In genomic region chr4:6134612-6135220, GRCh38 we compare ENCODE assay signal across 8 cellular contexts.
A peak's percentile ranks its signal among the peaks of the same experiment; 100 is the strongest.
DNase-seq lines count a peak whose midpoint lies in the region; ATAC-seq and TF ChIP-seq lines count a peak whose summit lies in the region.

No MANE protein-coding gene starts in this region.

- no peak for TF ChIP-seq POLR2A in sigmoid colon (IDR thresholded peaks at IDR 0.05)
- TF ChIP-seq POLR2A in body of pancreas (IDR thresholded peaks at IDR 0.05), result no peak

- DNase-seq in BE2C, result peak; percentile 26
- peak; percentile 39 to 45 for DNase-seq in activated CD4-positive, alpha-beta T cell treated with anti-CD3 and anti-CD28 coated beads, Interleukin-2, amount 50 U/mL, for 48 hours
- peak; percentile 47 for DNase-seq in sigmoid colon
- DNase-seq in glomerular visceral epithelial cell (ENCODE audit: extremely low spot score), result no peak
- no peak for DNase-seq in body of pancreas
- no peak for DNase-seq in SKM-1 treated with dmso at 0.1 percent for 144 hours (lab: John Stamatoyannopoulos, UW; ENCODE audit: unreplicated experiment)

- H3K4me1 ChIP-seq in BE2C, result no peaks in the 10 kb centered on the region
- no peaks in the 10 kb centered on the region for H3K4me1 ChIP-seq in sigmoid colon
- no peaks in the 10 kb centered on the region for H3K4me1 ChIP-seq in body of pancreas

- H3K27ac ChIP-seq in sigmoid colon, result no peak overlapping the region
- H3K27ac ChIP-seq in body of pancreas, result no peak overlapping the region

- H3K9me3 ChIP-seq in BE2C, result no peaks in the 10 kb centered on the region
- no peaks in the 10 kb centered on the region for H3K9me3 ChIP-seq in sigmoid colon
- H3K9me3 ChIP-seq in body of pancreas, result no peaks in the 10 kb centered on the region

- TF ChIP-seq CTCF in BE2C (IDR thresholded peaks at IDR 0.05; ENCODE audit: low read depth, low read length) (peak; percentile 57), sigmoid colon (IDR thresholded peaks at IDR 0.05) (no peak), body of pancreas (IDR thresholded peaks at IDR 0.05) (no peak)

- H3K4me3 ChIP-seq in BE2C (ENCODE audit: low read depth, low read length) (no peak overlapping the region), sigmoid colon (no peak overlapping the region), body of pancreas (no peak overlapping the region)

- no peaks in the 10 kb centered on the region for H3K27me3 ChIP-seq in BE2C
- H3K27me3 ChIP-seq in sigmoid colon, result no peaks in the 10 kb centered on the region
- no peaks in the 10 kb centered on the region for H3K27me3 ChIP-seq in body of pancreas

- WGBS in sigmoid colon, 2 donors, result 78 to 82% methylated on average over 11 of the region's 11 CpGs
- 61 to 68% methylated on average over 11 of the region's 11 CpGs for WGBS in body of pancreas, 2 donors

- H3K36me3 ChIP-seq in BE2C (no peaks in the 10 kb centered on the region; the same call in 1 of the 2 replicates), sigmoid colon (no peaks in the 10 kb centered on the region), body of pancreas (replicated peaks in 1 of 2; ENCODE audit: insufficient read depth in 1 of 2, low read depth in 2 of 2) (no peaks in the 10 kb centered on the region)

- ATAC-seq in GM19351 (IDR thresholded peaks at IDR 0.05; ENCODE audit: unreplicated experiment) (peak; percentile 98), HG03520 (IDR thresholded peaks at IDR 0.05; ENCODE audit: unreplicated experiment) (peak; percentile 93), body of pancreas (no peak)

- TF ChIP-seq EP300 in sigmoid colon (IDR thresholded peaks at IDR 0.05), result no peak

- intact Hi-C loops in sigmoid colon (cut with DNase I) (no loop called here), body of pancreas (cut with DNase I) (no loop called here)

Comparison
In these comparisons a context has a peak if more than half of its experiments do, and no peak if none do; other contexts are left out.
1. DNase-seq: peak in BE2C (single experiment), activated CD4-positive, alpha-beta T cell treated with anti-CD3 and anti-CD28 coated beads, Interleukin-2, amount 50 U/mL, for 48 hours (2 of 2) and sigmoid colon (single experiment); none in glomerular visceral epithelial cell (single experiment), body of pancreas (0 of 4) and SKM-1 treated with dmso at 0.1 percent for 144 hours (single experiment).